25 cellular contexts compared by ENCODE assay signal in genomic region chr3:4163006-4163405, GRCh38.
"Had no signal": no experiment of that assay in that cellular context is flagged by ENCODE, and none has a peak within 500 bp of the region (broad histone marks: within the 10 kb centered on the region; RNA-seq: fewer than 3 reads in every experiment).

No MANE protein-coding gene starts in this region.

- H3K4me1 ChIP-seq: left lung, lower lobe of right lung, psoas muscle, right atrium auricular region, right lobe of liver, transverse colon, upper lobe of left lung, vagina had no signal

- H3K36me3 ChIP-seq: left lung, lower lobe of right lung, right atrium auricular region, right lobe of liver, transverse colon, upper lobe of left lung, vagina had no signal

- H3K9ac ChIP-seq: parathyroid adenoma had no signal

- ATAC-seq: left cardiac atrium; naive thymus-derived CD8-positive, alpha-beta T cell; psoas muscle; right lobe of liver; stimulated activated memory B cell treated with anti-CD40 and anti-IgM and Interleukin-4, amounts not matched to agents 10 μg/mL and 1 μg/mL and 100 μg/mL, for 72 hours; stimulated activated naive CD8-positive, alpha-beta T cell treated with anti-CD3 and anti-CD28 coated beads, Interleukin-15, amount 100 ng/mL, for 72 hours had no signal

- H3K9me3 ChIP-seq: lower lobe of right lung, psoas muscle, right lobe of liver, transverse colon, upper lobe of left lung, vagina had no signal

- H3K27ac ChIP-seq: left lung, lower lobe of right lung, psoas muscle, right atrium auricular region, right lobe of liver, transverse colon, upper lobe of left lung, vagina had no signal

- H3K4me3 ChIP-seq: left lung, lower lobe of right lung, psoas muscle, right atrium auricular region, right lobe of liver, smooth muscle cell, transverse colon, upper lobe of left lung, vagina had no signal

- DNase-seq: hippocampal formation; kidney glomerular epithelial cell; left cardiac atrium; left lung; lower lobe of right lung; mammary epithelial cell; mesenchymal stem cell; naive thymus-derived CD8-positive, alpha-beta T cell; nucleus accumbens; psoas muscle; right lobe of liver; stimulated activated CD4-positive, alpha-beta T cell treated with anti-CD3 and anti-CD28 coated beads, Interleukin-1b, Interleukin-23, amount 100 ng/mL, for 48 hours; stimulated activated CD4-positive, alpha-beta T cell treated with anti-CD3 and anti-CD28 coated beads, Interleukin-2, amount 100 ng/mL, for 48 hours; stimulated activated CD4-positive, alpha-beta T cell treated with anti-CD3 and anti-CD28 coated beads, Interleukin-4, amount 100 ng/mL, for 4 hours; stimulated activated CD8-positive, alpha-beta memory T cell treated with anti-CD3 and anti-CD28 coated beads, Interleukin-4, amount 100 ng/mL, for 48 hours; stimulated activated naive CD4-positive, alpha-beta T cell treated with Interleukin-2 at 50 U/mL for 16 hours; stimulated activated naive CD8-positive, alpha-beta T cell treated with anti-CD3 and anti-CD28 coated beads, Interleukin-15, amount 100 ng/mL, for 72 hours; substantia nigra; transverse colon; upper lobe of left lung had no signal

- H3K4me2 ChIP-seq: smooth muscle cell had no signal

- H3K27me3 ChIP-seq: left lung, right atrium auricular region, right lobe of liver, transverse colon, upper lobe of left lung, vagina had no signal
